14 cellular contexts compared by ENCODE assay signal in the genomic region with DNA sequence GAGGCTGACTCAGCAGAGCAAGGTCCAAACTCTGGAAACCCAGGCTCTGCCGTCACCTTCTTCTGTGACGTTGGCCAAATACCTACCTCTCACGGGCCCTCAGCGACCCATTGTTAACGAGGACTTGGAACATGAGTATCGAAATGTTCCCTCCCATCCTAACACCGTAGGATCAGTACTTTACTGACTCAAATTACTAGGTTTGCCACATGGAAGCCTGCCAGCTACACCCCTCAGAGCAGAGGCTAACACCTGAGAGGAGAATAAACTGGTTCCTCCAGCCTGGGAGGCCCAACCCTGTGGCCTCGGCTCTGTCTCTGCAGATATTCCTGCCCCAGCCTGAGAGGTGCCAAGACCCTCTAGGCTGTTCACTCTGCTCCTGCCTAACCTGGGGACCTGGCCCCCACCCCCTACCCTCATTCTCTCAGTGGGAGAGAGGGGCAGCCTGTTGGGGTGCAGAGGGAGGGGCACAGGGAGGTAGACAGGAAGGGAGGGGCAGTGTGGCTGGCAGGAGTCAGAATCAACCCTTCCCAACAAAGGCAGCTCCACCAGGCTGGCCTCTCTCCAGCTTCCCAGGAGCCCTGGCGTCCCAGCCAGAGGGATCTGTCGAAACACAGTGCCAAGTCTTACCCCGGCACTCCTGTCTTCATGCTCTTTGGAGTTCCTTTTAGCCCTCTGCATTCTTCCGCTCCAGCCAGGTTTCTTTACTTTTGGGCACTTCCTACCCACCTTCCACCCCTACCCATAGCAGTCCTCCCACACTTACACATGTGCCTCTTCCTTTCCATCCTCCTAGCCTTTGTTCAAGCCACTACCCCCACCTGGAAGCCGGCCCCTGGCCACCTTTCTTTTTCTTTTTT. TPM values are rescaled to one million over a fixed set of nuclear protein-coding genes. Genes with fewer than 3 reads are reported as not detected.
A peak's percentile ranks its signal among the peaks of the same experiment; 100 is the strongest.
DNase-seq lines count a peak whose midpoint lies in the region; ATAC-seq, FAIRE-seq and TF ChIP-seq lines count a peak whose summit lies in the region.
"Had no signal": no experiment of that assay in that cellular context is flagged by ENCODE, and none has a peak within 500 bp of the region (broad histone marks: within the 10 kb centered on the region; RNA-seq: fewer than 3 reads in every experiment).

No MANE protein-coding gene starts in this region.

- H3K79me1 ChIP-seq in H1 (ENCODE audit: low read depth, low read length) (no peaks in the 10 kb centered on the region), mesenchymal stem cell (replicated peaks; ENCODE audit: low read length, poor library complexity, severe bottlenecking) (no peaks in the 10 kb centered on the region)

- no peaks in the 10 kb centered on the region for H3K9me3 Mint-ChIP-seq in nephron progenitor cell
- H3K9me3 Mint-ChIP-seq: activated naive CD4-positive, alpha-beta T cell treated with anti-CD3 and anti-CD28 coated beads for 36 hours; memory B cell had no signal

- no peak for TF ChIP-seq POLR2A in H1 (IDR thresholded peaks at IDR 0.05; ENCODE audit: control extremely low read depth in 1 of 2, low read depth in 2 of 2, low read length in 2 of 2)

- H2AK5ac ChIP-seq in H1 (ENCODE audit: low read depth, low read length) (0 out of 2 replicates have a peak overlapping the region, but pooled peaks have one; percentile 24), mesenchymal stem cell (ENCODE audit: low read length, severe bottlenecking) (no peak overlapping the region)

- H2AFZ ChIP-seq in H1 (ENCODE audit: low read length) = no peak overlapping the region
- no peak overlapping the region for H2AFZ ChIP-seq in mesenchymal stem cell (ENCODE audit: low read depth, low read length)

- H3K14ac ChIP-seq in H1 (ENCODE audit: insufficient read length) = no peak overlapping the region
- no peak overlapping the region for H3K14ac ChIP-seq in mesenchymal stem cell (ENCODE audit: low read length in 2 of 2)

- H3K18ac ChIP-seq in H1 (ENCODE audit: extremely low read depth, low read length) (peak overlapping the region; percentile 24), mesenchymal stem cell (ENCODE audit: low read depth in 1 of 2, low read length in 2 of 2) (no peak overlapping the region)

- no peak overlapping the region for H3K9ac ChIP-seq in H1 (replicated peaks in 1 of 4; ENCODE audit: extremely low read depth in 1 of 4, low read depth in 3 of 4, low read length in 3 of 4)
- no peak overlapping the region for H3K9ac ChIP-seq in mesenchymal stem cell (ENCODE audit: low read length)

- H4K91ac ChIP-seq in H1 (replicated peaks; ENCODE audit: insufficient read length, low read length) = no peak overlapping the region
- H4K91ac ChIP-seq in mesenchymal stem cell (ENCODE audit: low read length) = no peak overlapping the region

- H2BK120ac ChIP-seq in H1 (replicated peaks; ENCODE audit: low read depth, low read length) = no peak overlapping the region
- no peak overlapping the region for H2BK120ac ChIP-seq in mesenchymal stem cell (ENCODE audit: low read depth, low read length)

- ATAC-seq in HG03097 (IDR thresholded peaks at IDR 0.05; ENCODE audit: low FRiP score, unreplicated experiment) (no peak), HG02642 (IDR thresholded peaks at IDR 0.05; ENCODE audit: poor library complexity, unreplicated experiment) (no peak)

- peak overlapping the region; percentile 49 for H3K4me3 Mint-ChIP-seq in nephron progenitor cell
- H3K4me3 Mint-ChIP-seq: activated naive CD4-positive, alpha-beta T cell treated with anti-CD3 and anti-CD28 coated beads for 36 hours; memory B cell had no signal

- H3K27me3 ChIP-seq in H1 (replicated peaks in 1 of 4; ENCODE audit: control insufficient read depth in 3 of 4, extremely low read depth in 1 of 4, insufficient read depth in 3 of 4, low read length in 3 of 4) (peaks cover 8 to 26% (median 22%) of the 10 kb centered on the region in 4 experiments; a peak in 6 of 7 replicates), mesenchymal stem cell (ENCODE audit: control insufficient read depth in 1 of 2, insufficient read depth in 1 of 2, low read length in 2 of 2) (peaks cover 46 to 52% of the 10 kb centered on the region in 2 experiments)

- no peak overlapping the region for H3K27ac Mint-ChIP-seq in nephron progenitor cell
- H3K27ac Mint-ChIP-seq: activated naive CD4-positive, alpha-beta T cell treated with anti-CD3 and anti-CD28 coated beads for 36 hours; memory B cell had no signal

- peaks cover 70% of the 10 kb centered on the region for H3K27me3 Mint-ChIP-seq in nephron progenitor cell (ENCODE audit: low read depth, poor library complexity)

- H3K4me3 ChIP-seq in H1 (ENCODE audit: extremely low read depth in 1 of 4, insufficient read depth in 2 of 4, low read depth in 3 of 4, low read length in 4 of 4) = no peak overlapping the region
- no peak overlapping the region for H3K4me3 ChIP-seq in mesenchymal stem cell (ENCODE audit: insufficient read depth in 1 of 2, low read depth in 1 of 2, low read length in 2 of 2)
- H3K4me3 ChIP-seq: SK-N-MC had no signal

- no peak overlapping the region for H3K56ac ChIP-seq in H1 (replicated peaks; ENCODE audit: insufficient read length, low read depth, low read length)

- H4K5ac ChIP-seq in H1 (ENCODE audit: insufficient read length, low read depth, low read length) = no peak overlapping the region

- H2BK12ac ChIP-seq in H1 (ENCODE audit: low read depth, low read length) = peak overlapping the region; percentile 39; the same call in 1 of the 2 replicates
- no peak overlapping the region for H2BK12ac ChIP-seq in mesenchymal stem cell (ENCODE audit: low read length in 2 of 2)

- H3K4ac ChIP-seq in H1 (replicated peaks; ENCODE audit: insufficient read length, low read depth, low read length) (no peak overlapping the region), mesenchymal stem cell (ENCODE audit: low read depth in 1 of 2, low read length in 2 of 2) (no peak overlapping the region)

- H3K23me2 ChIP-seq in H1 (ENCODE audit: low read depth, low read length) = peaks cover 14% of the 10 kb centered on the region; the same call in 1 of the 2 replicates

- H2BK5ac ChIP-seq in H1 (ENCODE audit: low read depth, low read length) (no peak overlapping the region), mesenchymal stem cell (ENCODE audit: low read depth, low read length, poor library complexity, severe bottlenecking) (no peak overlapping the region)

- CTCF ChIA-PET in H1 (lab: Charles Lee; ENCODE audit: partially characterized antibody) = interaction anchor here (0.8 to 2.7 kb wide), 5 partner anchors 10 to 91 kb away, joined by 3 to 10 read pairs (median 4); no protein-coding TSS in a partner anchor

- no peak overlapping the region for H3K23ac ChIP-seq in H1 (ENCODE audit: insufficient read length)
- H3K23ac ChIP-seq in mesenchymal stem cell (ENCODE audit: low read length in 2 of 2) = no peak overlapping the region

- H3K36me3 Mint-ChIP-seq in nephron progenitor cell (ENCODE audit: low read depth) = no peaks in the 10 kb centered on the region
- H3K36me3 Mint-ChIP-seq: memory B cell had no signal

- peaks cover 0 to 5% of the 10 kb centered on the region in 2 experiments for H4K20me1 ChIP-seq in H1 (replicated peaks in 1 of 2; ENCODE audit: control insufficient read depth in 1 of 2, insufficient read depth in 2 of 2, low read length in 2 of 2)

- WGBS in H1 (ENCODE audit: extremely low coverage in 1 of 2, insufficient coverage in 1 of 2, insufficient read length in 1 of 2, insufficient replicate concordance in 2 of 2, low coverage in 1 of 2, low lambda C conversion rate in 2 of 2, missing lambda C conversion rate in 1 of 2), 2 experiments = 85% methylated on average over 12 of the region's 13 CpGs; no CpG with 5 or more reads in 1 of the 2 experiments
- 82% methylated on average over 13 of the region's 13 CpGs for WGBS in mesenchymal stem cell

- H3K4me1 ChIP-seq in H1 (replicated peaks in 1 of 4; ENCODE audit: control insufficient read depth in 3 of 4, insufficient read depth in 4 of 4, low read length in 3 of 4) = peaks cover 4 to 22% (median 12%) of the 10 kb centered on the region in 4 experiments
- H3K4me1 ChIP-seq in mesenchymal stem cell (ENCODE audit: control insufficient read depth, insufficient read depth, low read depth, low read length) = peaks cover 21% of the 10 kb centered on the region

- no peak for TF ChIP-seq EP300 in H1 (IDR thresholded peaks at IDR 0.05; ENCODE audit: borderline replicate concordance in 1 of 2, low read depth in 2 of 2, low read length in 2 of 2)

- H3K9me3 ChIP-seq in H1 (ENCODE audit: insufficient read depth in 2 of 2, low read depth in 1 of 2, low read length in 1 of 2) (no peaks in the 10 kb centered on the region), mesenchymal stem cell (ENCODE audit: control insufficient read depth, low read length) (no peaks in the 10 kb centered on the region)

- POLR2A ChIA-PET in H1 (lab: Charles Lee; ENCODE audit: partially characterized antibody) = interaction anchor here (1.0 kb wide), 1 partner anchor 97 kb away, joined by 3 read pairs; no protein-coding TSS in a partner anchor

- H3K36me3 ChIP-seq in H1 (ENCODE audit: control insufficient read depth in 2 of 4, insufficient read depth in 4 of 4, low read length in 3 of 4) (no peaks in the 10 kb centered on the region), mesenchymal stem cell (ENCODE audit: control insufficient read depth in 1 of 2, insufficient read depth in 2 of 2, low read depth in 1 of 2, low read length in 2 of 2) (no peaks in the 10 kb centered on the region)

- H3K4me2 ChIP-seq in H1 (ENCODE audit: insufficient read depth in 1 of 2, low read depth in 2 of 2, low read length in 2 of 2) (no peak overlapping the region; a peak in 1 of 4 replicates), mesenchymal stem cell (ENCODE audit: low read length, poor library complexity, severe bottlenecking) (no peak overlapping the region)

- H2BK20ac ChIP-seq in H1 (ENCODE audit: low read length) = peak overlapping the region; percentile 61; the same call in 1 of the 2 replicates

- peaks cover 40% of the 10 kb centered on the region for H3K4me1 Mint-ChIP-seq in nephron progenitor cell

- H3K79me2 ChIP-seq in H1 (ENCODE audit: control insufficient read depth in 1 of 2, insufficient read depth in 2 of 2, low read length in 2 of 2) = no peaks in the 10 kb centered on the region

- peak overlapping the region; percentile 62; the same call in 1 of the 2 replicates for H4K8ac ChIP-seq in H1 (ENCODE audit: extremely low read depth, insufficient read depth, low read length)
- H4K8ac ChIP-seq in mesenchymal stem cell (ENCODE audit: low read length) = no peak overlapping the region

- no peak for TF ChIP-seq RAD21 in H1 (IDR thresholded peaks at IDR 0.05 in 1 of 2, conservative IDR thresholded peaks at IDR 0.05 in 1 of 2; ENCODE audit: low read depth in 2 of 2, low read length in 2 of 2)

- FAIRE-seq in H1 (lab: Jason Lieb, UNC) = no peak
- FAIRE-seq: frontal cortex had no signal

- peak overlapping the region; percentile 81; the same call in 1 of the 2 replicates for H2BK15ac ChIP-seq in H1 (ENCODE audit: low read length)
- H2BK15ac ChIP-seq in mesenchymal stem cell (ENCODE audit: low read depth, poor library complexity, severe bottlenecking) = no peak overlapping the region

- DNase-seq in ELF-1 (ENCODE audit: low read depth, low spot score) (peak; percentile 58), NCI-H2029 treated with DMSO at 0.1 percent for 48 hours (lab: John Stamatoyannopoulos, UW) (peak; percentile 48), H1 (ENCODE audit: low read depth in 1 of 2, low spot score in 2 of 2) (no peak), nephron progenitor cell (no peak), mesenchymal stem cell (no peak)
- DNase-seq in stimulated activated CD4-positive, alpha-beta T cell treated with anti-CD3 and anti-CD28 coated beads, Interleukin-15, amount 100 ng/mL, for 24 hours = no peak
- DNase-seq: activated naive CD4-positive, alpha-beta T cell treated with anti-CD3 and anti-CD28 coated beads for 36 hours; NCI-H187 treated with DMSO at 0.1 percent for 48 hours; stimulated activated CD4-positive, alpha-beta T cell treated with anti-CD3 and anti-CD28 coated beads, Interleukin-12 subunit alpha, Interleukin-12 subunit beta, amount 100 ng/mL, for 4 hours had no signal

- TF ChIP-seq CTCF in H1 (IDR thresholded peaks at IDR 0.05; ENCODE audit: control extremely low read depth in 1 of 3, insufficient read depth in 1 of 3, low read depth in 1 of 3, low read length in 3 of 3) = no peak
- no peak for TF ChIP-seq CTCF in nephron progenitor cell (IDR thresholded peaks at IDR 0.05)

- H3K27ac ChIP-seq in H1 (ENCODE audit: low read depth, low read length) (no peak overlapping the region), mesenchymal stem cell (ENCODE audit: low read length, poor library complexity, severe bottlenecking) (no peak overlapping the region)
- H3K27ac ChIP-seq: SK-N-MC had no signal

RNA-seq across cellular contexts. Expression of gene PITPNM3, which starts 4.2 kb away (rescaled TPM):
- 1.7 and 2.1 TPM in 2 replicates for total RNA-seq in H1 (2021; fragmentation: NEBNext Ultra II Directional; extraction: Animal tissue kit (Norgen Biotek cat#: 25700))
- polyA plus RNA-seq in H1 (2011; rRNA removed) = 3.1 and 4.8 TPM in 2 replicates
- 3.3 TPM for polyA plus RNA-seq in H1 (2011; cell fraction: cytosol; rRNA removed)
- 7.3 TPM for polyA plus RNA-seq in H1 (2011; cell fraction: nucleus; rRNA removed)
- polyA plus RNA-seq in H1 (2012, experiment 1 of 2) = 1.8 to 2.8 TPM (median 2.2 TPM) in 4 replicates
- polyA plus RNA-seq in H1 (2012, experiment 2 of 2) = 1.2 TPM
- 1.1 TPM for polyA plus RNA-seq in H1 (2013, experiment 1 of 2)
- 0.98 TPM for polyA plus RNA-seq in H1 (2013, experiment 2 of 2)
- polyA minus RNA-seq in H1 (2011; rRNA and poly(A)+ RNA removed) = 3.1 and 3.5 TPM in 2 replicates
- 3.4 TPM for polyA minus RNA-seq in H1 (2011; cell fraction: cytosol; rRNA and poly(A)+ RNA removed)
- polyA minus RNA-seq in H1 (2011; cell fraction: nucleus; rRNA and poly(A)+ RNA removed) = 3.5 TPM
- 0.26 TPM for polyA plus RNA-seq in mesenchymal stem cell (2013, experiment 1 of 2)
- polyA plus RNA-seq in mesenchymal stem cell (2013, experiment 2 of 2) = 0.25 TPM

Comparison
In these comparisons a context has a peak if more than half of its experiments do, and no peak if none do; other contexts are left out.
1. DNase-seq: peak in ELF-1 (single experiment) and NCI-H2029 treated with DMSO at 0.1 percent for 48 hours (single experiment); none in H1 (0 of 2), nephron progenitor cell (single experiment), stimulated activated CD4-positive, alpha-beta T cell treated with anti-CD3 and anti-CD28 coated beads, Interleukin-15, amount 100 ng/mL, for 24 hours (single experiment) and mesenchymal stem cell (single experiment).